17 cellular contexts compared by ENCODE assay signal in genomic region chr12:43863770-43864366, GRCh38. TPM values are rescaled to one million over a fixed set of nuclear protein-coding genes. Genes with fewer than 3 reads are reported as not detected.
A peak's percentile ranks its signal among the peaks of the same experiment; 100 is the strongest.
DNase-seq lines count a peak whose midpoint lies in the region; ATAC-seq and TF ChIP-seq lines count a peak whose summit lies in the region.
"Had no signal": no experiment of that assay in that cellular context is flagged by ENCODE, and none has a peak within 500 bp of the region (broad histone marks: within the 10 kb centered on the region; RNA-seq: fewer than 3 reads in every experiment).

No MANE protein-coding gene starts in this region.

- H3K4me1 Mint-ChIP-seq in activated CD4-positive, alpha-beta T cell treated with anti-CD3 and anti-CD28 coated beads, Interleukin-2, amount 10 ng/mL, durations not matched to agents 24 days and 14 days, result no peaks in the 10 kb centered on the region
- H3K4me1 Mint-ChIP-seq in activated CD4-positive, alpha-beta T cell treated with anti-CD3 and anti-CD28 coated beads for 36 hours, result no peaks in the 10 kb centered on the region
- H3K4me1 Mint-ChIP-seq: B cell had no signal

- POLR2A ChIA-PET in activated CD4-positive, alpha-beta T cell treated with anti-CD3 and anti-CD28 coated beads for 36 hours (lab: Charles Lee), result interaction anchor here (0.6 kb wide), 1 partner anchor 100 kb away, joined by 6 read pairs; no protein-coding TSS in a partner anchor

- no peaks in the 10 kb centered on the region for H3K4me1 ChIP-seq in right cardiac atrium (ENCODE audit: control insufficient read depth, insufficient read depth, low read length)
- peaks cover 12% of the 10 kb centered on the region for H3K4me1 ChIP-seq in left ventricle myocardium inferior
- no peaks in the 10 kb centered on the region for H3K4me1 ChIP-seq in thyroid gland
- H3K4me1 ChIP-seq: BLaER1 treated with 17β-estradiol and CSF1 and Interleukin-3, amounts not matched to agents 10 nM and 100 nM; Caco-2 had no signal

- no peak overlapping the region for H3K27ac Mint-ChIP-seq in activated CD4-positive, alpha-beta T cell treated with anti-CD3 and anti-CD28 coated beads, Interleukin-2, amount 10 ng/mL, durations not matched to agents 24 days and 14 days
- no peak overlapping the region for H3K27ac Mint-ChIP-seq in activated CD4-positive, alpha-beta T cell treated with anti-CD3 and anti-CD28 coated beads for 36 hours
- H3K27ac Mint-ChIP-seq: B cell; CD4-positive, alpha-beta T cell; CD8-positive, alpha-beta T cell had no signal

- TF ChIP-seq POLR2A in thyroid gland (IDR thresholded peaks at IDR 0.05), result no peak

- H3K27me3 ChIP-seq in right cardiac atrium (ENCODE audit: control insufficient read depth, insufficient read depth) (no peaks in the 10 kb centered on the region), left ventricle myocardium inferior (ENCODE audit: low read depth) (no peaks in the 10 kb centered on the region), thyroid gland (no peaks in the 10 kb centered on the region)
- H3K27me3 ChIP-seq: BLaER1 treated with 17β-estradiol and CSF1 and Interleukin-3, amounts not matched to agents 10 nM and 100 nM had no signal

- no peak overlapping the region for H3K4me3 Mint-ChIP-seq in activated CD4-positive, alpha-beta T cell treated with anti-CD3 and anti-CD28 coated beads, Interleukin-2, amount 10 ng/mL, durations not matched to agents 24 days and 14 days
- no peak overlapping the region for H3K4me3 Mint-ChIP-seq in activated CD4-positive, alpha-beta T cell treated with anti-CD3 and anti-CD28 coated beads for 36 hours
- H3K4me3 Mint-ChIP-seq: B cell; CD4-positive, alpha-beta T cell; CD8-positive, alpha-beta T cell had no signal

- H3K36me3 ChIP-seq in left ventricle myocardium inferior, result no peaks in the 10 kb centered on the region
- H3K36me3 ChIP-seq in thyroid gland, result no peaks in the 10 kb centered on the region

- intact Hi-C loops in activated CD4-positive, alpha-beta T cell treated with anti-CD3 and anti-CD28 coated beads, Interleukin-2, amount 10 ng/mL, durations not matched to agents 24 days and 14 days (cut with micrococcal nuclease), result no loop called here
- intact Hi-C loops in activated CD4-positive, alpha-beta T cell treated with anti-CD3 and anti-CD28 coated beads for 36 hours (cut with DNase I, micrococcal nuclease), result no loop called here
- intact Hi-C loops in right cardiac atrium (cut with DNase I) (no loop called here), left ventricle myocardium inferior (cut with micrococcal nuclease) (no loop called here), thyroid gland (cut with DNase I) (no loop called here)

- no peak for ATAC-seq in activated CD4-positive, alpha-beta T cell treated with anti-CD3 and anti-CD28 coated beads for 36 hours
- no peak for ATAC-seq in right cardiac atrium
- ATAC-seq: A549; CD8-positive, alpha-beta T cell had no signal

- peak; percentile 29 for DNase-seq in activated CD4-positive, alpha-beta T cell treated with anti-CD3 and anti-CD28 coated beads, Interleukin-2, amount 10 ng/mL, durations not matched to agents 24 days and 14 days
- DNase-seq in activated CD4-positive, alpha-beta T cell treated with anti-CD3 and anti-CD28 coated beads for 36 hours, result no peak
- DNase-seq in right cardiac atrium (peak in 2 of 3 donors; percentile 39 to 54), left ventricle myocardium inferior (no peak), thyroid gland (peak; percentile 14 to 17)
- DNase-seq: AML-193; Caco-2; Calu3; CD4-positive, alpha-beta T cell; CD8-positive, alpha-beta T cell; DMS79 treated with DMSO at 0.1 percent for 48 hours; GF-D8 had no signal

- CTCF ChIA-PET in activated CD4-positive, alpha-beta T cell treated with anti-CD3 and anti-CD28 coated beads for 36 hours (lab: Charles Lee), result interaction anchor here (0.7 kb wide), 1 partner anchor 19 kb away, joined by 5 read pairs; no protein-coding TSS in a partner anchor

- H3K9me3 ChIP-seq in right cardiac atrium (ENCODE audit: control insufficient read depth, low read length), result no peaks in the 10 kb centered on the region
- H3K9me3 ChIP-seq in left ventricle myocardium inferior (replicated peaks), result no peaks in the 10 kb centered on the region
- no peaks in the 10 kb centered on the region for H3K9me3 ChIP-seq in thyroid gland
- H3K9me3 ChIP-seq: A549, Caco-2 had no signal

- WGBS in right cardiac atrium, result 99% methylated on average over 23 of the region's 23 CpGs
- 80 to 94% methylated on average over 1 to 17 of the region's 23 CpGs for WGBS in thyroid gland, 2 donors

- TF ChIP-seq CTCF in left ventricle myocardium inferior (IDR thresholded peaks at IDR 0.05; ENCODE audit: borderline replicate concordance), result no peak
- TF ChIP-seq CTCF in thyroid gland (IDR thresholded peaks at IDR 0.05), result no peak

- no peak overlapping the region for H3K4me3 ChIP-seq in right cardiac atrium (ENCODE audit: low read length)
- no peak overlapping the region for H3K4me3 ChIP-seq in left ventricle myocardium inferior
- no peak overlapping the region for H3K4me3 ChIP-seq in thyroid gland (replicated peaks in 1 of 3)
- H3K4me3 ChIP-seq: A549; BLaER1 treated with 17β-estradiol and CSF1 and Interleukin-3, amounts not matched to agents 10 nM and 100 nM had no signal

- H3K36me3 Mint-ChIP-seq in activated CD4-positive, alpha-beta T cell treated with anti-CD3 and anti-CD28 coated beads, Interleukin-2, amount 10 ng/mL, durations not matched to agents 24 days and 14 days (ENCODE audit: low read depth), result no peaks in the 10 kb centered on the region
- peaks cover 2% of the 10 kb centered on the region for H3K36me3 Mint-ChIP-seq in activated CD4-positive, alpha-beta T cell treated with anti-CD3 and anti-CD28 coated beads for 36 hours (ENCODE audit: low read depth)

- H3K27ac ChIP-seq in right cardiac atrium (ENCODE audit: low read length) (no peak overlapping the region), left ventricle myocardium inferior (replicated peaks) (no peak overlapping the region), thyroid gland (no peak overlapping the region)
- H3K27ac ChIP-seq: 22Rv1; A549; BLaER1 treated with 17β-estradiol and CSF1 and Interleukin-3, amounts not matched to agents 10 nM and 100 nM; C4-2B had no signal

- peaks cover 2% of the 10 kb centered on the region for H3K27me3 Mint-ChIP-seq in activated CD4-positive, alpha-beta T cell treated with anti-CD3 and anti-CD28 coated beads, Interleukin-2, amount 10 ng/mL, durations not matched to agents 24 days and 14 days
- H3K27me3 Mint-ChIP-seq in activated CD4-positive, alpha-beta T cell treated with anti-CD3 and anti-CD28 coated beads for 36 hours, result no peaks in the 10 kb centered on the region
- H3K27me3 Mint-ChIP-seq: B cell; CD4-positive, alpha-beta T cell had no signal

- no peaks in the 10 kb centered on the region for H3K9me3 Mint-ChIP-seq in activated CD4-positive, alpha-beta T cell treated with anti-CD3 and anti-CD28 coated beads, Interleukin-2, amount 10 ng/mL, durations not matched to agents 24 days and 14 days
- H3K9me3 Mint-ChIP-seq in activated CD4-positive, alpha-beta T cell treated with anti-CD3 and anti-CD28 coated beads for 36 hours (ENCODE audit: low read depth), result no peaks in the 10 kb centered on the region
- H3K9me3 Mint-ChIP-seq: CD4-positive, alpha-beta T cell; CD8-positive, alpha-beta T cell had no signal

RNA-seq across cellular contexts. Expression of gene TMEM117, which starts 28.0 kb away (rescaled TPM):
- total RNA-seq in activated CD4-positive, alpha-beta T cell treated with anti-CD3 and anti-CD28 coated beads, Interleukin-2, amount 10 ng/mL, durations not matched to agents 24 days and 14 days, result 0.82 and 1.1 TPM in 2 replicates
- total RNA-seq in activated CD4-positive, alpha-beta T cell treated with anti-CD3 and anti-CD28 coated beads for 36 hours, result 1 to 10 TPM; 1.4 TPM
- 10 to 100 TPM; 10.6 to 13.0 (median 11.8) TPM for total RNA-seq in right cardiac atrium
- polyA plus RNA-seq in right cardiac atrium, result 8.0 TPM
- 6.7 TPM for total RNA-seq in left ventricle myocardium inferior
- 10 to 100 TPM; 18.9 to 32.4 (median 24.7) TPM for total RNA-seq in thyroid gland

RNA-seq across cellular contexts. Expression of gene TWF1, which starts 57.8 kb away (rescaled TPM):
- 27.0 and 28.3 TPM in 2 replicates for total RNA-seq in activated CD4-positive, alpha-beta T cell treated with anti-CD3 and anti-CD28 coated beads, Interleukin-2, amount 10 ng/mL, durations not matched to agents 24 days and 14 days
- 10 to 100 TPM; 15.5 to 17.4 TPM for total RNA-seq in activated CD4-positive, alpha-beta T cell treated with anti-CD3 and anti-CD28 coated beads for 36 hours
- 10 to 100 TPM; 13.0 to 30.5 (median 20.1) TPM for total RNA-seq in right cardiac atrium
- polyA plus RNA-seq in right cardiac atrium, result 14.3 TPM
- total RNA-seq in left ventricle myocardium inferior, result 14.3 TPM
- total RNA-seq in thyroid gland, result 100 to 1,000 TPM; 115 to 181 (median 144) TPM

Comparison
In these comparisons a context has a peak if more than half of its experiments do, and no peak if none do; other contexts are left out.
1. DNase-seq: peak in activated CD4-positive, alpha-beta T cell treated with anti-CD3 and anti-CD28 coated beads, Interleukin-2, amount 10 ng/mL, durations not matched to agents 24 days and 14 days (single experiment), right cardiac atrium (2 of 3) and thyroid gland (2 of 2); none in activated CD4-positive, alpha-beta T cell treated with anti-CD3 and anti-CD28 coated beads for 36 hours (single experiment) and left ventricle myocardium inferior (single experiment).